12 cellular contexts compared by ENCODE assay signal in genomic region chrX:154098551-154098950, GRCh38. TPM values are rescaled to one million over a fixed set of nuclear protein-coding genes. Genes with fewer than 3 reads are reported as not detected.
A peak's percentile ranks its signal among the peaks of the same experiment; 100 is the strongest.
DNase-seq lines count a peak whose midpoint lies in the region; ATAC-seq and TF ChIP-seq lines count a peak whose summit lies in the region.
"Had no signal": no experiment of that assay in that cellular context is flagged by ENCODE, and none has a peak within 500 bp of the region (broad histone marks: within the 10 kb centered on the region; RNA-seq: fewer than 3 reads in every experiment).

No MANE protein-coding gene starts in this region.

- no peaks in the 10 kb centered on the region for H3K27me3 Mint-ChIP-seq in activated T-helper 17 cell treated with anti-CD3 and anti-CD28 coated beads, Interleukin-2, amount 50 U/mL, for 72 hours
- H3K27me3 Mint-ChIP-seq in naive thymus-derived CD8-positive, alpha-beta T cell = peaks cover 0 to 2% (median 0%) of the 10 kb centered on the region in 5 donors

- DNase-seq in naive thymus-derived CD8-positive, alpha-beta T cell = no peak
- no peak for DNase-seq in cerebellum (ENCODE audit: low spot score)
- no peak for DNase-seq in NOMO-1 treated with dmso at 0.1 percent for 144 hours (lab: John Stamatoyannopoulos, UW; ENCODE audit: unreplicated experiment)
- no peak for DNase-seq in globus pallidus (ENCODE audit: low spot score)
- DNase-seq: cortex of kidney, foreskin fibroblast, NCI-H510A had no signal

- 0 out of 2 replicates have a peak overlapping the region, but pooled peaks have one; percentile 55 for H3K4me3 ChIP-seq in HUES6 (ENCODE audit: low read depth, low read length)
- H3K4me3 ChIP-seq: lung had no signal

- no peak overlapping the region for H3K27ac Mint-ChIP-seq in activated T-helper 17 cell treated with anti-CD3 and anti-CD28 coated beads, Interleukin-2, amount 50 U/mL, for 72 hours
- peak overlapping the region in 9 of 10 donors; percentile 80 to 94 (median 92) for H3K27ac Mint-ChIP-seq in naive thymus-derived CD8-positive, alpha-beta T cell

- no peak overlapping the region for H3K9ac ChIP-seq in HUES6 (ENCODE audit: low read length)

- no peaks in the 10 kb centered on the region for H3K9me3 Mint-ChIP-seq in activated T-helper 17 cell treated with anti-CD3 and anti-CD28 coated beads, Interleukin-2, amount 50 U/mL, for 72 hours
- H3K9me3 Mint-ChIP-seq in naive thymus-derived CD8-positive, alpha-beta T cell = no peaks in the 10 kb centered on the region

- peaks cover 30% of the 10 kb centered on the region for H3K36me3 Mint-ChIP-seq in activated T-helper 17 cell treated with anti-CD3 and anti-CD28 coated beads, Interleukin-2, amount 50 U/mL, for 72 hours (ENCODE audit: low read depth)
- H3K36me3 Mint-ChIP-seq in naive thymus-derived CD8-positive, alpha-beta T cell = no peaks in the 10 kb centered on the region

- no peak for TF ChIP-seq CTCF in C4-2B (conservative IDR thresholded peaks at IDR 0.05)

- H3K27ac ChIP-seq in C4-2B (peak overlapping the region; percentile 87), HUES6 (ENCODE audit: low read depth, low read length) (no peak overlapping the region)

- no peaks in the 10 kb centered on the region for H3K27me3 ChIP-seq in HUES6 (ENCODE audit: control insufficient read depth, insufficient read depth, low read length)

- peaks cover 39% of the 10 kb centered on the region for H3K4me1 Mint-ChIP-seq in activated T-helper 17 cell treated with anti-CD3 and anti-CD28 coated beads, Interleukin-2, amount 50 U/mL, for 72 hours
- H3K4me1 Mint-ChIP-seq in naive thymus-derived CD8-positive, alpha-beta T cell = peaks cover 11 to 37% (median 28%) of the 10 kb centered on the region in 4 donors

- H3K4me1 ChIP-seq in HUES6 (ENCODE audit: control insufficient read depth, insufficient read depth, low read length) = peaks cover 33% of the 10 kb centered on the region

- peaks cover 14% of the 10 kb centered on the region; the same call in 1 of the 2 replicates for H3K9me3 ChIP-seq in HUES6 (ENCODE audit: control insufficient read depth, insufficient read depth, low read depth, low read length)

- ATAC-seq in activated T-helper 17 cell treated with anti-CD3 and anti-CD28 coated beads, Interleukin-2, amount 50 U/mL, for 72 hours (replicated peaks) = no peak
- ATAC-seq in naive thymus-derived CD8-positive, alpha-beta T cell = no peak
- ATAC-seq in HG02938 (IDR thresholded peaks at IDR 0.05; ENCODE audit: unreplicated experiment) = no peak

- POLR2A ChIA-PET in naive thymus-derived CD8-positive, alpha-beta T cell (lab: Charles Lee) = interaction anchor here (0.6 to 1.6 kb wide), 2 partner anchors 25 to 82 kb away, joined by 3 to 5 read pairs; no protein-coding TSS in a partner anchor

- H3K4me3 Mint-ChIP-seq in activated T-helper 17 cell treated with anti-CD3 and anti-CD28 coated beads, Interleukin-2, amount 50 U/mL, for 72 hours = peak overlapping the region; percentile 81
- peak overlapping the region in 9 of 10 donors; percentile 78 to 95 (median 84) for H3K4me3 Mint-ChIP-seq in naive thymus-derived CD8-positive, alpha-beta T cell

- H3K36me3 ChIP-seq in HUES6 (ENCODE audit: control insufficient read depth, insufficient read depth, low read length) = no peaks in the 10 kb centered on the region

RNA-seq across cellular contexts. Expression of gene MECP2, which starts 1.0 kb away (rescaled TPM):
- 10 to 100 TPM; 72.2 to 87.8 TPM for total RNA-seq in activated T-helper 17 cell treated with anti-CD3 and anti-CD28 coated beads, Interleukin-2, amount 50 U/mL, for 72 hours
- 10 to 100 TPM; 87.7 to 88.3 TPM for total RNA-seq in naive thymus-derived CD8-positive, alpha-beta T cell
- polyA plus RNA-seq in naive thymus-derived CD8-positive, alpha-beta T cell = 10 to 100 TPM; 12.0 to 22.2 (median 12.2) TPM
- 47.6 TPM for total RNA-seq in cerebellum

RNA-seq across cellular contexts. Expression of gene OPN1LW, which starts 45.5 kb away (rescaled TPM):
- total RNA-seq in activated T-helper 17 cell treated with anti-CD3 and anti-CD28 coated beads, Interleukin-2, amount 50 U/mL, for 72 hours = not detected
- total RNA-seq in naive thymus-derived CD8-positive, alpha-beta T cell = not detected
- not detected for polyA plus RNA-seq in naive thymus-derived CD8-positive, alpha-beta T cell
- total RNA-seq in cerebellum = not detected
- total RNA-seq: lung had no signal
- polyA plus RNA-seq: lung had no signal
